ENCODE assay signal across 10 cellular contexts in genomic region chr19:11288349-11288748, GRCh38. TPM values are rescaled to one million over a fixed set of nuclear protein-coding genes. Genes with fewer than 3 reads are reported as not detected.
DNase-seq lines count a peak whose midpoint lies in the region; TF ChIP-seq lines count a peak whose summit lies in the region.
"Had no signal": no experiment of that assay in that cellular context is flagged by ENCODE, and none has a peak within 500 bp of the region (broad histone marks: within the 10 kb centered on the region; RNA-seq: fewer than 3 reads in every experiment).

No MANE protein-coding gene starts in this region.

- DNase-seq in AG20443 (ENCODE audit: low spot score) (peak; percentile 61), HT-29 (ENCODE audit: low spot score) (peak; percentile 41), astrocyte of the cerebellum (ENCODE audit: low read depth) (no peak), NCI-H2171 treated with DMSO at 0.1 percent for 48 hours (lab: John Stamatoyannopoulos, UW) (no peak), ureter (ENCODE audit: low spot score) (no peak)
- DNase-seq in activated naive CD4-positive, alpha-beta T cell treated with anti-CD3 and anti-CD28 coated beads, Interleukin-2, amount 10 ng/mL, durations not matched to agents 7 days and 5 days, result no peak
- no peak for DNase-seq in activated CD4-positive, alpha-beta T cell treated with anti-CD3 and anti-CD28 coated beads, Interleukin-2, amount 10 ng/mL, durations not matched to agents 7 days and 5 days
- DNase-seq: NCI-H2227 treated with DMSO at 0.1 percent for 48 hours had no signal

- no peak overlapping the region for H3K27ac ChIP-seq in liver (ENCODE audit: low read depth in 1 of 2, low read length in 2 of 2)

- in situ Hi-C loops in astrocyte of the cerebellum (cut with HindIII; ENCODE audit: low sequenced_read_pairs), result no loop called here

- no peaks in the 10 kb centered on the region for H3K27me3 ChIP-seq in liver (ENCODE audit: control insufficient read depth in 4 of 4, insufficient read depth in 4 of 4, low read length in 3 of 4)

- H3K9me3 Mint-ChIP-seq in activated naive CD4-positive, alpha-beta T cell treated with anti-CD3 and anti-CD28 coated beads, Interleukin-2, amount 10 ng/mL, durations not matched to agents 7 days and 5 days, result no peaks in the 10 kb centered on the region
- H3K9me3 Mint-ChIP-seq in activated CD4-positive, alpha-beta T cell treated with anti-CD3 and anti-CD28 coated beads, Interleukin-2, amount 10 ng/mL, durations not matched to agents 7 days and 5 days, result no peaks in the 10 kb centered on the region

- H3K4me1 Mint-ChIP-seq in activated naive CD4-positive, alpha-beta T cell treated with anti-CD3 and anti-CD28 coated beads, Interleukin-2, amount 10 ng/mL, durations not matched to agents 7 days and 5 days, result peaks cover 1% of the 10 kb centered on the region
- H3K4me1 Mint-ChIP-seq in activated CD4-positive, alpha-beta T cell treated with anti-CD3 and anti-CD28 coated beads, Interleukin-2, amount 10 ng/mL, durations not matched to agents 7 days and 5 days, result peaks cover 1% of the 10 kb centered on the region

- H3K36me3 Mint-ChIP-seq in activated naive CD4-positive, alpha-beta T cell treated with anti-CD3 and anti-CD28 coated beads, Interleukin-2, amount 10 ng/mL, durations not matched to agents 7 days and 5 days, result no peaks in the 10 kb centered on the region
- no peaks in the 10 kb centered on the region for H3K36me3 Mint-ChIP-seq in activated CD4-positive, alpha-beta T cell treated with anti-CD3 and anti-CD28 coated beads, Interleukin-2, amount 10 ng/mL, durations not matched to agents 7 days and 5 days (ENCODE audit: low read depth)

- CTCF ChIA-PET in activated naive CD4-positive, alpha-beta T cell treated with anti-CD3 and anti-CD28 coated beads, Interleukin-2, amount 10 ng/mL, durations not matched to agents 7 days and 5 days (lab: Charles Lee), result interaction anchor here (1.0 to 1.1 kb wide), 2 partner anchors 21 to 194 kb away, joined by 3 read pairs; no protein-coding TSS in a partner anchor
- CTCF ChIA-PET in activated CD4-positive, alpha-beta T cell treated with anti-CD3 and anti-CD28 coated beads, Interleukin-2, amount 10 ng/mL, durations not matched to agents 7 days and 5 days (lab: Charles Lee), result interaction anchor here (0.5 kb wide), 1 partner anchor 96 kb away, joined by 3 read pairs; the partner anchor contains the start of gene EPOR

- POLR2A ChIA-PET in activated CD4-positive, alpha-beta T cell treated with anti-CD3 and anti-CD28 coated beads, Interleukin-2, amount 10 ng/mL, durations not matched to agents 7 days and 5 days (lab: Charles Lee), result no interaction called here

- H3K9me3 ChIP-seq in liver (ENCODE audit: control insufficient read depth in 4 of 4, low read length in 3 of 4), result no peaks in the 10 kb centered on the region

- H3K9ac ChIP-seq in liver (ENCODE audit: low read depth in 1 of 2, low read length in 2 of 2), result no peak overlapping the region

- 80% methylated on average over 7 of the region's 7 CpGs for WGBS in liver

- TF ChIP-seq RAD21 in liver (IDR thresholded peaks at IDR 0.05), result peak; percentile 44 to 68

- H3K27ac Mint-ChIP-seq in activated naive CD4-positive, alpha-beta T cell treated with anti-CD3 and anti-CD28 coated beads, Interleukin-2, amount 10 ng/mL, durations not matched to agents 7 days and 5 days, result no peak overlapping the region
- no peak overlapping the region for H3K27ac Mint-ChIP-seq in activated CD4-positive, alpha-beta T cell treated with anti-CD3 and anti-CD28 coated beads, Interleukin-2, amount 10 ng/mL, durations not matched to agents 7 days and 5 days

- H3K27me3 Mint-ChIP-seq in activated naive CD4-positive, alpha-beta T cell treated with anti-CD3 and anti-CD28 coated beads, Interleukin-2, amount 10 ng/mL, durations not matched to agents 7 days and 5 days, result peaks cover 91% of the 10 kb centered on the region
- H3K27me3 Mint-ChIP-seq in activated CD4-positive, alpha-beta T cell treated with anti-CD3 and anti-CD28 coated beads, Interleukin-2, amount 10 ng/mL, durations not matched to agents 7 days and 5 days, result peaks cover 61% of the 10 kb centered on the region

- no peak overlapping the region for H3K4me3 Mint-ChIP-seq in activated naive CD4-positive, alpha-beta T cell treated with anti-CD3 and anti-CD28 coated beads, Interleukin-2, amount 10 ng/mL, durations not matched to agents 7 days and 5 days
- no peak overlapping the region for H3K4me3 Mint-ChIP-seq in activated CD4-positive, alpha-beta T cell treated with anti-CD3 and anti-CD28 coated beads, Interleukin-2, amount 10 ng/mL, durations not matched to agents 7 days and 5 days

- H3K36me3 ChIP-seq in liver (ENCODE audit: control insufficient read depth in 4 of 4, insufficient read depth in 3 of 4, low read depth in 1 of 4, low read length in 3 of 4), result no peaks in the 10 kb centered on the region

- H3K4me1 ChIP-seq in liver (ENCODE audit: control insufficient read depth in 4 of 4, insufficient read depth in 4 of 4, low read length in 3 of 4), result peaks cover 0 to 1% (median under 1%) of the 10 kb centered on the region in 4 donors

- TF ChIP-seq CTCF in astrocyte of the cerebellum (IDR thresholded peaks at IDR 0.05; ENCODE audit: low read depth, low read length, missing control alignments) (peak; percentile 69), liver (IDR thresholded peaks at IDR 0.05; ENCODE audit: low read depth, low read length, missing input control) (peak; percentile 44)

- no peak overlapping the region for H3K4me3 ChIP-seq in astrocyte of the cerebellum (ENCODE audit: low read depth, low read length)
- no peak overlapping the region for H3K4me3 ChIP-seq in liver (ENCODE audit: low read depth in 1 of 3, low read length in 3 of 3)

TF ChIP-seq in liver, 16 proteins besides CTCF, POLR2A, EP300 and RAD21 (continues in another document):
- TF ChIP-seq YY1 (IDR thresholded peaks at IDR 0.05) (no peak), FOXA1 (IDR thresholded peaks at IDR 0.05) (no peak), HNF4G (IDR thresholded peaks at IDR 0.05) (no peak), MAX (IDR thresholded peaks at IDR 0.05) (no peak), FOXA2 (IDR thresholded peaks at IDR 0.05) (no peak), RXRA (IDR thresholded peaks at IDR 0.05) (no peak), JUND (IDR thresholded peaks at IDR 0.05) (no peak), GABPA (IDR thresholded peaks at IDR 0.05 in 1 of 2, conservative IDR thresholded peaks at IDR 0.05 in 1 of 2) (no peak), EGR1 (IDR thresholded peaks at IDR 0.05; ENCODE audit: low read depth in 2 of 2) (no peak), REST (IDR thresholded peaks at IDR 0.05) (no peak), SP1 (IDR thresholded peaks at IDR 0.05) (no peak)

RNA-seq across cellular contexts. Expression of gene TSPAN16, which starts 7.6 kb away (rescaled TPM):
- not detected in 2 replicates for total RNA-seq in HT-29 (2014; rRNA removed; shearing (Covaris generic))
- not detected for total RNA-seq in liver
- not detected for polyA plus RNA-seq in liver
- total RNA-seq in ureter, result not detected
- not detected for total RNA-seq in activated CD4-positive, alpha-beta T cell treated with anti-CD3 and anti-CD28 coated beads, Interleukin-2, amount 10 ng/mL, durations not matched to agents 7 days and 5 days
- total RNA-seq: frontal cortex had no signal

RNA-seq across cellular contexts. Expression of gene DOCK6, which starts 26.0 kb away (rescaled TPM):
- 12.7 and 19.4 TPM in 2 replicates for total RNA-seq in HT-29 (2014; rRNA removed; shearing (Covaris generic))
- total RNA-seq in liver (10 to 100 TPM in 1 of 2 donors, 1 to 10 TPM in 1; 4.9 to 15.8 TPM), ureter (125 TPM)
- 10 to 100 TPM; 13.2 to 14.2 TPM for polyA plus RNA-seq in liver
- not detected for total RNA-seq in activated CD4-positive, alpha-beta T cell treated with anti-CD3 and anti-CD28 coated beads, Interleukin-2, amount 10 ng/mL, durations not matched to agents 7 days and 5 days

RNA-seq across cellular contexts. Expression of gene ANGPTL8, which starts 48.9 kb away (rescaled TPM):
- total RNA-seq in HT-29 (2014; rRNA removed; shearing (Covaris generic)), result not detected in 2 replicates
- total RNA-seq in liver (10 to 100 TPM; 32.4 to 33.9 TPM), ureter (not detected)
- 100 to 1,000 TPM; 101 to 107 TPM for polyA plus RNA-seq in liver
- not detected for total RNA-seq in activated CD4-positive, alpha-beta T cell treated with anti-CD3 and anti-CD28 coated beads, Interleukin-2, amount 10 ng/mL, durations not matched to agents 7 days and 5 days
- total RNA-seq: frontal cortex had no signal

RNA-seq across cellular contexts. Expression of gene RAB3D, which starts 51.1 kb away (rescaled TPM):
- 17.5 and 20.5 TPM in 2 replicates for total RNA-seq in HT-29 (2014; rRNA removed; shearing (Covaris generic))
- total RNA-seq in liver (10 to 100 TPM in 1 of 2 donors, 1 to 10 TPM in 1; 9.5 to 10.2 TPM), ureter (58.1 TPM)
- polyA plus RNA-seq in liver, result 1 to 10 TPM; 1.1 to 1.4 TPM
- total RNA-seq in activated CD4-positive, alpha-beta T cell treated with anti-CD3 and anti-CD28 coated beads, Interleukin-2, amount 10 ng/mL, durations not matched to agents 7 days and 5 days, result 1 to 10 TPM; 3.2 to 3.6 TPM

RNA-seq across cellular contexts. Expression of gene TMEM205, which starts 57.7 kb away (rescaled TPM):
- 81.5 and 97.3 TPM in 2 replicates for total RNA-seq in HT-29 (2014; rRNA removed; shearing (Covaris generic))
- total RNA-seq in liver, result 100 to 1,000 TPM; 110 to 268 TPM
- 100 to 1,000 TPM; 275 to 410 TPM for polyA plus RNA-seq in liver
- total RNA-seq in ureter, result 185 TPM
- 10 to 100 TPM; 25.9 to 26.7 TPM for total RNA-seq in activated CD4-positive, alpha-beta T cell treated with anti-CD3 and anti-CD28 coated beads, Interleukin-2, amount 10 ng/mL, durations not matched to agents 7 days and 5 days

Comparison
In these comparisons a context has a peak if more than half of its experiments do, and no peak if none do; other contexts are left out.
1. DNase-seq: peak in AG20443 (single experiment) and HT-29 (single experiment); none in astrocyte of the cerebellum (single experiment), NCI-H2171 treated with DMSO at 0.1 percent for 48 hours (single experiment), activated naive CD4-positive, alpha-beta T cell treated with anti-CD3 and anti-CD28 coated beads, Interleukin-2, amount 10 ng/mL, durations not matched to agents 7 days and 5 days (single experiment), ureter (single experiment) and activated CD4-positive, alpha-beta T cell treated with anti-CD3 and anti-CD28 coated beads, Interleukin-2, amount 10 ng/mL, durations not matched to agents 7 days and 5 days (single experiment).
2. RNA of gene DOCK6, which starts 26.0 kb away (total RNA-seq): 125 TPM in ureter (single experiment), 12.7 to 19.4 TPM in HT-29 and 4.9 to 15.8 TPM in liver; not detected in activated CD4-positive, alpha-beta T cell treated with anti-CD3 and anti-CD28 coated beads, Interleukin-2, amount 10 ng/mL, durations not matched to agents 7 days and 5 days; every median in the first group is over 4 times any median in the second.
3. RNA of gene ANGPTL8, which starts 48.9 kb away (total RNA-seq): 32.4 to 33.9 TPM in liver; not detected in ureter (single experiment), not detected in HT-29 and not detected in activated CD4-positive, alpha-beta T cell treated with anti-CD3 and anti-CD28 coated beads, Interleukin-2, amount 10 ng/mL, durations not matched to agents 7 days and 5 days; every median in the first group is over 10 times any median in the second.